ENCODE assay signal across 8 cellular contexts in the genomic region with DNA sequence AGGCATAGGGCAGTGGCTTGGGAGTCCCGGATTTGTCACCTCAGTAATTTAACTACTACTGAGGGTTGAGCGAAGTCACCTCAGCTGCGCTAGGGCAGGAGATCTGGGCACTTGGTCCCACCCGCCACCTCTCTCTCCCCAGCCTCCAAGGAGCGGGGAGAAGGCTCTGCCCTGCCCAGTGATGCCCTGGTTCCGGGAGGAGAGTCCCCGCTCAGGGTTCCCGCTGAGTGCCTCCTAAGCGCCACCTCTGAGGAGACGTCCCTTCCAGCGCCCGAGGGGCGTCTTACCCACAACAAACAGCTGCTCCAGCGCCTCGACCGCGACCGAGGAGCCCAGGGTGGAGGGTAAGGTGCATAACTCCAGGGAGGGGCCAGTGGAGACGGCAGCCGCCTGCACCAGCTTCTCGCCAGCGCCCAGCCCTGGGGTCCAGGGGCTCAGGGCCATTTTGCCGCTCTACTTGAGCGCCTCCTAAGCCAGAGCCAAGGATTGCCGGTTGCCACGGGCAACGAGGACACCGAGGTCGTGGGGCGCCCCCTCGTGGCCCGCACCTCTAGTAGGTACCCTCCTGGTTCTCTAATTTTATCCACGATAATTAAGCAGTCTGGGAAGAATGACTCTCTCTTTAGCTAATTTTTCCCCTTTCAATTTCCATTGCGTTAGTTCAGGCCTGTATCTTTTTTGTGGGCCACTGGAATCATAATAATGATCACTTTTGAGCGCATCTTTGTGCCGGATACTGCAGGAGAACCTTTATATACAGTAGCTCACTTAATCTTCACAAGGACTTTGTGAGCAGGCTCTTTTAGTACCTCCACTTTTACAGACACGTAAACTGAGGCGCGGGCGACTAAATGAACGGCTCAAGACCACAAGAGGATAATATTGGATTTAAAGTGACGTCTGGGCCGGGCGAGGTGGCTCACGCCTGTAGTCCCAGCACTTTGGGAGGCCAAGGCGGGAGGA. TPM values are rescaled to one million over a fixed set of nuclear protein-coding genes. Genes with fewer than 3 reads are reported as not detected.
DNase-seq lines count a peak whose midpoint lies in the region; ATAC-seq and TF ChIP-seq lines count a peak whose summit lies in the region.

A gene (minus strand): TSS at position 481 of the 963 bp plus-strand sequence. CDS start 37 bp downstream, at position 444.

- no peaks in the 10 kb centered on the region for H3K36me3 Mint-ChIP-seq in activated naive CD4-positive, alpha-beta T cell treated with anti-CD3 and anti-CD28 coated beads, Interleukin-2, amount 10 ng/mL, durations not matched to agents 7 days and 5 days

- no peaks in the 10 kb centered on the region for H3K9me3 Mint-ChIP-seq in activated naive CD4-positive, alpha-beta T cell treated with anti-CD3 and anti-CD28 coated beads, Interleukin-2, amount 10 ng/mL, durations not matched to agents 7 days and 5 days

- intact Hi-C loops in Right ventricle myocardium inferior (cut with DNase I) (loop anchor here (10.0 kb wide), 1 partner anchor 452 kb away; no protein-coding TSS in a partner anchor), testis (cut with DNase I; ENCODE audit: low total_unique reads) (no loop called here)

- no peaks in the 10 kb centered on the region for H4K20me1 ChIP-seq in osteoblast (ENCODE audit: insufficient read depth, low read length)

- 16 to 19% methylated on average over 33 to 46 of the region's 46 CpGs for WGBS in testis, 2 donors

- DNase-seq in DMS53 treated with DMSO at 0.1 percent for 48 hours (lab: John Stamatoyannopoulos, UW; ENCODE audit: unreplicated experiment), result peak; percentile 73
- peak; percentile 56 for DNase-seq in Jurkat, Clone E6-1 (ENCODE audit: low read depth, low spot score)
- DNase-seq in SJCRH30, result peak; percentile 11 to 24
- DNase-seq in activated naive CD4-positive, alpha-beta T cell treated with anti-CD3 and anti-CD28 coated beads, Interleukin-2, amount 10 ng/mL, durations not matched to agents 7 days and 5 days, result peak; percentile 88
- DNase-seq in Right ventricle myocardium inferior (ENCODE audit: missing footprints), result peak; percentile 93
- DNase-seq in osteoblast (ENCODE audit: insufficient read length, low spot score, missing footprints), result peak; percentile 94
- peak; percentile 97 for DNase-seq in testis

- peaks cover 9% of the 10 kb centered on the region for H3K4me1 Mint-ChIP-seq in activated naive CD4-positive, alpha-beta T cell treated with anti-CD3 and anti-CD28 coated beads, Interleukin-2, amount 10 ng/mL, durations not matched to agents 7 days and 5 days

- H3K4me2 ChIP-seq in osteoblast (ENCODE audit: insufficient read depth, low read length), result peak within 1 kb of the TSS; percentile 86

- H3K36me3 ChIP-seq in SJCRH30, result no peaks in the 10 kb centered on the region
- no peaks in the 10 kb centered on the region for H3K36me3 ChIP-seq in osteoblast (ENCODE audit: insufficient read depth, low read length)
- no peaks in the 10 kb centered on the region for H3K36me3 ChIP-seq in testis (ENCODE audit: low read depth, missing control alignments)

- H3K27ac ChIP-seq in SJCRH30, result no peak within 1 kb of the TSS
- H3K27ac ChIP-seq in osteoblast (ENCODE audit: low read depth, low read length), result no peak within 1 kb of the TSS
- H3K27ac ChIP-seq in testis, result peak within 1 kb of the TSS in 1 of 2 donors; percentile 32

- H3K79me2 ChIP-seq in osteoblast (ENCODE audit: insufficient read depth, low read length), result no peaks in the 10 kb centered on the region

- ATAC-seq in GM21717 (IDR thresholded peaks at IDR 0.05; ENCODE audit: unreplicated experiment) (peak; percentile 97), Right ventricle myocardium inferior (peak; percentile 81)

- H3K4me3 ChIP-seq in Jurkat, Clone E6-1 (ENCODE audit: low read length), result peak within 1 kb of the TSS; percentile 42
- H3K4me3 ChIP-seq in SJCRH30 (no peak within 1 kb of the TSS), osteoblast (ENCODE audit: insufficient read depth, low read length) (peak within 1 kb of the TSS; percentile 68), testis (peak within 1 kb of the TSS; percentile 51 to 60)

- peak within 1 kb of the TSS; percentile 59 for H3K4me3 Mint-ChIP-seq in activated naive CD4-positive, alpha-beta T cell treated with anti-CD3 and anti-CD28 coated beads, Interleukin-2, amount 10 ng/mL, durations not matched to agents 7 days and 5 days

- H3K4me1 ChIP-seq in SJCRH30, result no peaks in the 10 kb centered on the region
- peaks cover 4% of the 10 kb centered on the region for H3K4me1 ChIP-seq in osteoblast (ENCODE audit: insufficient read depth, low read length)
- no peaks in the 10 kb centered on the region for H3K4me1 ChIP-seq in testis

- CTCF ChIA-PET in activated naive CD4-positive, alpha-beta T cell treated with anti-CD3 and anti-CD28 coated beads, Interleukin-2, amount 10 ng/mL, durations not matched to agents 7 days and 5 days (lab: Charles Lee), result interaction anchor here (0.6 to 2.9 kb wide), 23 partner anchors 9 to 1443 kb away, joined by 3 to 41 read pairs (median 4); a partner anchor contains a TSS

- no peak within 1 kb of the TSS for H3K27ac Mint-ChIP-seq in activated naive CD4-positive, alpha-beta T cell treated with anti-CD3 and anti-CD28 coated beads, Interleukin-2, amount 10 ng/mL, durations not matched to agents 7 days and 5 days

- peak within 1 kb of the TSS; percentile 94 for H2AFZ ChIP-seq in osteoblast (ENCODE audit: low read length)

- H3K9me3 ChIP-seq in SJCRH30 (replicated peaks) (no peaks in the 10 kb centered on the region), osteoblast (ENCODE audit: low read depth, low read length) (no peaks in the 10 kb centered on the region), testis (no peaks in the 10 kb centered on the region)

- H3K27me3 Mint-ChIP-seq in activated naive CD4-positive, alpha-beta T cell treated with anti-CD3 and anti-CD28 coated beads, Interleukin-2, amount 10 ng/mL, durations not matched to agents 7 days and 5 days, result peaks cover 28% of the 10 kb centered on the region

- no peak for TF ChIP-seq POLR2A in testis (IDR thresholded peaks at IDR 0.05)

- peak; percentile 85 for TF ChIP-seq CTCF in osteoblast (IDR thresholded peaks at IDR 0.05; ENCODE audit: extremely low read depth, low read depth, low read length)
- peak; percentile 53 to 79 (median 76) for TF ChIP-seq CTCF in testis (IDR thresholded peaks at IDR 0.05)

- no peaks in the 10 kb centered on the region for H3K27me3 ChIP-seq in SJCRH30
- peaks cover 9% of the 10 kb centered on the region for H3K27me3 ChIP-seq in osteoblast (ENCODE audit: insufficient read depth, low read length)
- no peaks in the 10 kb centered on the region for H3K27me3 ChIP-seq in testis

RNA-seq across cellular contexts. Expression of the gene that starts here (rescaled TPM):
- not detected for polyA plus RNA-seq in Jurkat, Clone E6-1 (2012; ENCODE audit: insufficient read depth, insufficient read length)
- total RNA-seq in SJCRH30 (2014; rRNA removed; shearing (Covaris generic)), result not detected in 2 replicates
- not detected for total RNA-seq in Right ventricle myocardium inferior
- not detected in 2 replicates for total RNA-seq in osteoblast
- 1 to 10 TPM; 1.4 to 9.8 TPM for total RNA-seq in testis
- 1.3 TPM for polyA plus RNA-seq in testis (ENCODE audit: insufficient read depth, low read depth, low replicate concordance)

Comparison
In these comparisons a context has a peak if more than half of its experiments do, and no peak if none do; other contexts are left out.
1. Peak in DNase-seq in SJCRH30; RNA of the gene not detected or under 1 TPM.
2. Peak in DNase-seq and ATAC-seq in Right ventricle myocardium inferior; RNA of the gene not detected or under 1 TPM.
3. Peak in DNase-seq, H3K4me3 ChIP-seq and H3K4me2 ChIP-seq in osteoblast; RNA of the gene not detected or under 1 TPM.
4. DNase-seq: peak in every context shown above with its lines; median percentile 97 in testis; 94 in osteoblast; 93 in Right ventricle myocardium inferior; 88 in activated naive CD4-positive, alpha-beta T cell treated with anti-CD3 and anti-CD28 coated beads, Interleukin-2, amount 10 ng/mL, durations not matched to agents 7 days and 5 days; 73 in DMS53 treated with DMSO at 0.1 percent for 48 hours; 56 in Jurkat, Clone E6-1; 18 in SJCRH30.